1 cellular context compared by ENCODE assay signal in the genomic region with DNA sequence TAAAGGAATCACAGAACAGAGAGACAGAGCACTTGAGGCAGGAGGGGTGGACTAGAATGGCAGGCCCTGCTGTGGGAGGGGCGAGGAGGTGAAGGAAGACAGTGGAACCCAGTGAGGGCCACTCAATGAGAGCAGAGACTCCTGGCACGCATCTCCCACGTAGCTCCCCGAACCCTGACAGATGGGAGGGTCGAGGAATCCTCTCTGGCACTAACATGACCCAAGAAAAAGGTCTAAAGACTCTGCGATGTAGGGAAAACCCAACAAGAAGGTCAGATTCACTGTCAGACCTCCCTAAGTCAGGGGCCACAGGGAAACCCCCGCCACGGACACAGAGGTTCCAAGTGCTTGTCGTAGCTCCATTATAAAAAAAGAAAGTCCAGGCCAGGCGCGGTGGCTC.
TF ChIP-seq lines count a peak whose summit lies in the region.

No MANE protein-coding gene starts in this region.

TF ChIP-seq in GM23338, 12 proteins besides CTCF, POLR2A, EP300 and RAD21 (continued from another document):
- no peak for TF ChIP-seq ZNF462 (CRISPR knock-in tag; IDR thresholded peaks at IDR 0.05)
- TF ChIP-seq STAT1 (IDR thresholded peaks at IDR 0.05; ENCODE audit: unreplicated experiment), result no peak
- TF ChIP-seq, protein P1, sequence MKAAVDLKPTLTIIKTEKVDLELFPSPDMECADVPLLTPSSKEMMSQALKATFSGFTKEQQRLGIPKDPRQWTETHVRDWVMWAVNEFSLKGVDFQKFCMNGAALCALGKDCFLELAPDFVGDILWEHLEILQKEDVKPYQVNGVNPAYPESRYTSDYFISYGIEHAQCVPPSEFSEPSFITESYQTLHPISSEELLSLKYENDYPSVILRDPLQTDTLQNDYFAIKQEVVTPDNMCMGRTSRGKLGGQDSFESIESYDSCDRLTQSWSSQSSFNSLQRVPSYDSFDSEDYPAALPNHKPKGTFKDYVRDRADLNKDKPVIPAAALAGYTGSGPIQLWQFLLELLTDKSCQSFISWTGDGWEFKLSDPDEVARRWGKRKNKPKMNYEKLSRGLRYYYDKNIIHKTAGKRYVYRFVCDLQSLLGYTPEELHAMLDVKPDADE (IDR thresholded peaks at IDR 0.05), result no peak
- no peak for TF ChIP-seq REST (IDR thresholded peaks at IDR 0.05; ENCODE audit: unreplicated experiment)
- TF ChIP-seq CREB1 (CRISPR knock-in tag; IDR thresholded peaks at IDR 0.05; ENCODE audit: low read depth), result no peak
- TF ChIP-seq ZNF331 (CRISPR knock-in tag; IDR thresholded peaks at IDR 0.05; ENCODE audit: low read depth), result no peak
- TF ChIP-seq NANOG (IDR thresholded peaks at IDR 0.05; ENCODE audit: borderline replicate concordance), result no peak
